ENCODE assay signal across 15 cellular contexts in genomic region chr9:93083592-93084470, GRCh38. TPM values are rescaled to one million over a fixed set of nuclear protein-coding genes. Genes with fewer than 3 reads are reported as not detected.
A peak's percentile ranks its signal among the peaks of the same experiment; 100 is the strongest.
DNase-seq lines count a peak whose midpoint lies in the region; ATAC-seq, FAIRE-seq and TF ChIP-seq lines count a peak whose summit lies in the region.
"Had no signal": no experiment of that assay in that cellular context is flagged by ENCODE, and none has a peak within 500 bp of the region (broad histone marks: within the 10 kb centered on the region; RNA-seq: fewer than 3 reads in every experiment).

No MANE protein-coding gene starts in this region.

- POLR2A ChIA-PET in CD8-positive, alpha-beta T cell (lab: Charles Lee), result interaction anchor here (0.8 to 1.6 kb wide), 2 partner anchors 19 to 20 kb away, joined by 4 read pairs; no protein-coding TSS in a partner anchor
- POLR2A ChIA-PET in activated B cell treated with CpG ODN at 0.5 μM for 24 hours (lab: Charles Lee), result no interaction called here

- peaks cover 27% of the 10 kb centered on the region for H3K4me1 Mint-ChIP-seq in CD8-positive, alpha-beta T cell (ENCODE audit: low read depth)
- peaks cover 2% of the 10 kb centered on the region for H3K4me1 Mint-ChIP-seq in activated B cell treated with CpG ODN at 0.5 μM for 24 hours
- peaks cover 8% of the 10 kb centered on the region for H3K4me1 Mint-ChIP-seq in central memory CD8-positive, alpha-beta T cell
- H3K4me1 Mint-ChIP-seq in osteocyte (ENCODE audit: unreplicated experiment), result no peaks in the 10 kb centered on the region

- CTCF ChIA-PET in CD8-positive, alpha-beta T cell (lab: Charles Lee), result interaction anchor here (1.4 kb wide), 1 partner anchor 19 kb away, joined by 3 read pairs; no protein-coding TSS in a partner anchor
- CTCF ChIA-PET in activated B cell treated with CpG ODN at 0.5 μM for 24 hours (lab: Charles Lee), result no interaction called here

- peaks cover 77% of the 10 kb centered on the region for H3K36me3 Mint-ChIP-seq in CD8-positive, alpha-beta T cell
- H3K36me3 Mint-ChIP-seq in activated B cell treated with CpG ODN at 0.5 μM for 24 hours (ENCODE audit: low read depth), result peaks cover 62% of the 10 kb centered on the region
- H3K36me3 Mint-ChIP-seq in central memory CD8-positive, alpha-beta T cell (ENCODE audit: insufficient read depth), result peaks cover 26% of the 10 kb centered on the region
- no peaks in the 10 kb centered on the region for H3K36me3 Mint-ChIP-seq in osteocyte (ENCODE audit: unreplicated experiment)

- H3K27ac Mint-ChIP-seq in CD8-positive, alpha-beta T cell, result peak overlapping the region; percentile 96
- H3K27ac Mint-ChIP-seq in activated B cell treated with CpG ODN at 0.5 μM for 24 hours, result peak overlapping the region; percentile 53
- peak overlapping the region; percentile 70 for H3K27ac Mint-ChIP-seq in central memory CD8-positive, alpha-beta T cell (ENCODE audit: low read depth)
- H3K27ac Mint-ChIP-seq in osteocyte (ENCODE audit: unreplicated experiment), result no peak overlapping the region

- peaks cover 33% of the 10 kb centered on the region for H3K4me1 ChIP-seq in CD8-positive, alpha-beta T cell (ENCODE audit: insufficient read depth, low read length)

- H3K4me3 ChIP-seq in CD8-positive, alpha-beta T cell (ENCODE audit: low read depth, low read length), result no peak overlapping the region

- ATAC-seq in CD8-positive, alpha-beta T cell, result peak; percentile 62
- ATAC-seq in activated B cell treated with CpG ODN at 0.5 μM for 24 hours (ENCODE audit: low read depth), result no peak
- no peak for ATAC-seq in central memory CD8-positive, alpha-beta T cell (replicated peaks; ENCODE audit: extremely low read depth, poor library complexity, severe bottlenecking)
- ATAC-seq in GM19023 (IDR thresholded peaks at IDR 0.05; ENCODE audit: unreplicated experiment), result no peak
- no peak for ATAC-seq in HG03354 (IDR thresholded peaks at IDR 0.05; ENCODE audit: poor library complexity, severe bottlenecking, unreplicated experiment)

- peaks cover 41% of the 10 kb centered on the region for H3K36me3 ChIP-seq in CD8-positive, alpha-beta T cell (ENCODE audit: insufficient read depth, low read length)

- intact Hi-C loops in CD8-positive, alpha-beta T cell (cut with DNase I, micrococcal nuclease), result no loop called here
- intact Hi-C loops in activated B cell treated with CpG ODN at 0.5 μM for 24 hours (cut with micrococcal nuclease), result no loop called here

- H3K9me3 ChIP-seq in CD8-positive, alpha-beta T cell (ENCODE audit: low read length), result no peaks in the 10 kb centered on the region

- TF ChIP-seq POLR2A in GM12891 (IDR thresholded peaks at IDR 0.05; ENCODE audit: low read depth, low read length), result no peak

- peak in 1 of 7 experiments; percentile 48 for DNase-seq in CD8-positive, alpha-beta T cell
- DNase-seq in activated B cell treated with CpG ODN at 0.5 μM for 24 hours, result no peak
- DNase-seq in central memory CD8-positive, alpha-beta T cell (ENCODE audit: low spot score in 2 of 2), result no peak
- DNase-seq in osteocyte (ENCODE audit: extremely low spot score, unreplicated experiment), result peak; percentile 67
- DNase-seq in GM12891 (ENCODE audit: insufficient read length, low spot score), result no peak
- DNase-seq in activated CD4-positive, CD25-positive, alpha-beta regulatory T cell treated with anti-CD3 and anti-CD28 coated beads, Interleukin-2, amount 50 U/mL, for 72 hours, result no peak
- DNase-seq: DMS 273 treated with DMSO at 0.1 percent for 48 hours; effector CD8-positive, alpha-beta T cell; hippocampal formation; NCI-H524 treated with DMSO at 0.1 percent for 48 hours; SW 1271; trophoblast cell had no signal

- no peaks in the 10 kb centered on the region for H3K9me3 Mint-ChIP-seq in CD8-positive, alpha-beta T cell
- H3K9me3 Mint-ChIP-seq in activated B cell treated with CpG ODN at 0.5 μM for 24 hours (no peaks in the 10 kb centered on the region), osteocyte (ENCODE audit: unreplicated experiment) (no peaks in the 10 kb centered on the region)
- no peaks in the 10 kb centered on the region for H3K9me3 Mint-ChIP-seq in central memory CD8-positive, alpha-beta T cell

- no peak overlapping the region for H3K27ac ChIP-seq in CD8-positive, alpha-beta T cell (ENCODE audit: low read depth, low read length)

- H3K27me3 Mint-ChIP-seq in CD8-positive, alpha-beta T cell (ENCODE audit: low read depth), result no peaks in the 10 kb centered on the region
- H3K27me3 Mint-ChIP-seq in activated B cell treated with CpG ODN at 0.5 μM for 24 hours, result no peaks in the 10 kb centered on the region
- no peaks in the 10 kb centered on the region for H3K27me3 Mint-ChIP-seq in central memory CD8-positive, alpha-beta T cell
- H3K27me3 Mint-ChIP-seq in osteocyte (ENCODE audit: unreplicated experiment), result no peaks in the 10 kb centered on the region

- TF ChIP-seq CTCF in CD8-positive, alpha-beta T cell (IDR thresholded peaks at IDR 0.05), result no peak
- no peak for TF ChIP-seq CTCF in activated B cell treated with CpG ODN at 0.5 μM for 24 hours (IDR thresholded peaks at IDR 0.05)
- no peak for TF ChIP-seq CTCF in osteocyte (IDR thresholded peaks at IDR 0.05)

- no peak for FAIRE-seq in GM12891 (lab: Jason Lieb, UNC)
- FAIRE-seq: GM18507 had no signal

- H3K4me3 Mint-ChIP-seq in CD8-positive, alpha-beta T cell, result peak overlapping the region; percentile 50
- H3K4me3 Mint-ChIP-seq in activated B cell treated with CpG ODN at 0.5 μM for 24 hours (no peak overlapping the region), osteocyte (ENCODE audit: unreplicated experiment) (no peak overlapping the region)
- peak overlapping the region; percentile 40 for H3K4me3 Mint-ChIP-seq in central memory CD8-positive, alpha-beta T cell

- no peaks in the 10 kb centered on the region for H3K27me3 ChIP-seq in CD8-positive, alpha-beta T cell (ENCODE audit: insufficient read depth, low read length)

TF ChIP-seq in GM12891, 5 proteins besides CTCF, POLR2A, EP300 and RAD21:
- no peak for TF ChIP-seq TAF1 (IDR thresholded peaks at IDR 0.05; ENCODE audit: low read depth, low read length)
- TF ChIP-seq PAX5 (IDR thresholded peaks at IDR 0.05; ENCODE audit: insufficient read depth, low read length, severe bottlenecking), result no peak
- no peak for TF ChIP-seq POLR2AphosphoS5 (IDR thresholded peaks at IDR 0.05; ENCODE audit: low read depth, low read length)
- no peak for TF ChIP-seq POU2F2 (IDR thresholded peaks at IDR 0.05; ENCODE audit: low read depth, low read length)
- no peak for TF ChIP-seq SPI1 (IDR thresholded peaks at IDR 0.05; ENCODE audit: low read depth, low read length)

RNA-seq across cellular contexts. Expression of gene CARD19, which starts 12.2 kb away (rescaled TPM):
- 10 to 100 TPM; 72.1 to 78.0 TPM for total RNA-seq in CD8-positive, alpha-beta T cell
- total RNA-seq in activated B cell treated with CpG ODN at 0.5 μM for 24 hours (13.7 and 15.6 TPM in 2 replicates), osteocyte (35.8 and 42.9 TPM in 2 replicates)
- 10.7 TPM for polyA plus RNA-seq in GM12891 (2012; ENCODE audit: low read depth, missing spikeins)

RNA-seq across cellular contexts. Expression of gene SUSD3, which starts 25.3 kb away (rescaled TPM):
- 10 to 100 TPM; 20.6 to 22.7 TPM for total RNA-seq in CD8-positive, alpha-beta T cell
- total RNA-seq in activated B cell treated with CpG ODN at 0.5 μM for 24 hours (9.1 and 12.9 TPM in 2 replicates), osteocyte (not detected in 2 replicates)
- polyA plus RNA-seq in GM12891 (2012; ENCODE audit: low read depth, missing spikeins), result 15.6 TPM

RNA-seq across cellular contexts. Expression of gene NINJ1, which starts 50.2 kb away (rescaled TPM):
- total RNA-seq in CD8-positive, alpha-beta T cell, result 100 to 1,000 TPM; 214 to 229 TPM
- total RNA-seq in activated B cell treated with CpG ODN at 0.5 μM for 24 hours (10.2 and 11.0 TPM in 2 replicates), osteocyte (28.1 and 32.9 TPM in 2 replicates)
- polyA plus RNA-seq in GM12891 (2012; ENCODE audit: low read depth, missing spikeins), result 26.6 TPM

Comparison
In these comparisons a context has a peak if more than half of its experiments do, and no peak if none do; other contexts are left out.
1. H3K4me3 Mint-ChIP-seq: peak in CD8-positive, alpha-beta T cell (single experiment) and central memory CD8-positive, alpha-beta T cell (single experiment); none in activated B cell treated with CpG ODN at 0.5 μM for 24 hours (single experiment) and osteocyte (single experiment).
2. RNA of gene SUSD3, which starts 25.3 kb away (total RNA-seq): 20.6 to 22.7 TPM in CD8-positive, alpha-beta T cell and 9.1 to 12.9 TPM in activated B cell treated with CpG ODN at 0.5 μM for 24 hours; not detected in osteocyte; every median in the first group is over 10 times any median in the second.